Comparison of ENCODE assay signal across 8 cellular contexts in the genomic region with DNA sequence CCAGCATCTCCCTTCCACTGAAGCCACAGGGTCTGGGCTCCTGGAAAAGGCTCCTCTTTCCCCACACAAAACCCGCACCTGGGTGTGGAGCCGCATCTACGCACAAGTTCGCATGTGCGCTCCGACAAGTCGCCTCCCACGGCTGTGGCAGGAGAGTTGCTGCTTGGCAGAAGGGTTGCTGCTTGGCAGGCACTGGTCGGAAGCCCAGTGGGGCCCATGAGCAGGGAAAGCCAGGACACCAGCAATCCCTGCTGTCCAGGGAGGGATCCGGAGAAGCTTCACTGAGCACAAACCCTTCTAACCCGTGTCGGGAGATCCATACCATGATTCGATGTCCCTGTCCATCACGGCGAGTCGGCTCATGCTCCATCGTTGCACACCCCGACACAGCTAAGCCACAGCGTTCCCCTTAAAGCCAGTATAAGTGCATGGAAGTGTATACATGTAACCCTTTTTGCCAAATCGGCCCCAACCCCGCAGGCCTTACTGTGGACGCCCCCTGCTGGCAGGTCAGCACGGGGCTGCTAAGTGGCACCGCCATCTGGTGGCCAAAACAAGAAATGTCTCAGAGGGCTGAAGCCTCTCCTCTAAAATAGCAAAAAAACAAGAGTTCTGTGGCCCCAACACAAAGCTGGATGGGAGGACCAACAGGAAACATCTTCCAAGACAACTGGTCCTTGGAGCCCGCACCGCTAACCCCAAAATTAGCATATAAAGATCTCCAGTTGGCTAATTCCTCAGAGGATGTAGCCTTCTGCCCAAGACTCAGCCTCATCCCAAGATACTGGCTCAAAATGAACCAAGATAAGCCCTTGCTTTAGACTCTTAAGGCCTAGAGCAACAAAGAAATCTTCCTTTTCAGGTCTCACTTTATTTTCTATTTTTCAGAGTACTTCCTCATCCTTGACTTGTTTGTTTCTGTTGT. TPM values are rescaled to one million over a fixed set of nuclear protein-coding genes. Genes with fewer than 3 reads are reported as not detected.
DNase-seq lines count a peak whose midpoint lies in the region; ATAC-seq, FAIRE-seq and TF ChIP-seq lines count a peak whose summit lies in the region.

No MANE protein-coding gene starts in this region.

- H3K27me3 Mint-ChIP-seq in GM23338 (ENCODE audit: insufficient read depth, low read depth, poor library complexity): peaks cover 32% of the 10 kb centered on the region

- H3K27ac ChIP-seq in GM23338 (ENCODE audit: low read depth) (no peak overlapping the region), breast epithelium (no peak overlapping the region), kidney (ENCODE audit: low read depth in 2 of 2, low read length in 2 of 2) (no peak overlapping the region)

- no peak for TF ChIP-seq POLR2A in breast epithelium (IDR thresholded peaks at IDR 0.05)

- no peaks in the 10 kb centered on the region for H3K9me3 ChIP-seq in breast epithelium
- no peaks in the 10 kb centered on the region for H3K9me3 ChIP-seq in kidney (ENCODE audit: control insufficient read depth in 1 of 2, low read length in 2 of 2)

- H3K36me3 ChIP-seq in GM23338 (ENCODE audit: insufficient read depth) (no peaks in the 10 kb centered on the region), breast epithelium (no peaks in the 10 kb centered on the region), kidney (ENCODE audit: control insufficient read depth in 1 of 2, insufficient read depth in 2 of 2, low read length in 2 of 2) (no peaks in the 10 kb centered on the region)

- no peak overlapping the region for H3K4me3 Mint-ChIP-seq in GM23338

- H3K79me2 ChIP-seq in GM23338 (replicated peaks; ENCODE audit: insufficient read depth): no peaks in the 10 kb centered on the region

- DNase-seq in AML-193 (lab: John Stamatoyannopoulos, UW): peak; percentile 73 to 86
- peak; percentile 96 for DNase-seq in GM23338 (ENCODE audit: low spot score)
- DNase-seq in NCI-H345 (lab: John Stamatoyannopoulos, UW): peak; percentile 59
- DNase-seq in activated CD4-positive, CD25-positive, alpha-beta regulatory T cell treated with anti-CD3 and anti-CD28 coated beads, Interleukin-2, amount 50 U/mL, for 16 hours (ENCODE audit: low read depth, low spot score): peak; percentile 80
- peak; percentile 61 to 84 for DNase-seq in breast epithelium (ENCODE audit: low spot score in 2 of 2)
- DNase-seq in kidney: peak; percentile 88
- peak; percentile 85 to 91 for DNase-seq in stimulated activated CD4-positive, alpha-beta T cell treated with anti-CD3 and anti-CD28 coated beads, Interleukin-1b, Interleukin-23, amount 100 ng/mL, for 4 hours (ENCODE audit: low read depth in 2 of 2)

- ATAC-seq in GM23338 (peak; percentile 41), HG03432 (IDR thresholded peaks at IDR 0.05; ENCODE audit: unreplicated experiment) (no peak)

- no peaks in the 10 kb centered on the region for H3K9me3 Mint-ChIP-seq in GM23338

- peaks cover 36% of the 10 kb centered on the region for H3K4me1 Mint-ChIP-seq in GM23338

- peak; percentile 100 for TF ChIP-seq CTCF in GM23338 (conservative IDR thresholded peaks at IDR 0.05; ENCODE audit: low read depth in 2 of 2)
- TF ChIP-seq CTCF in breast epithelium (IDR thresholded peaks at IDR 0.05): peak; percentile 100
- peak; percentile 100 for TF ChIP-seq CTCF in kidney (IDR thresholded peaks at IDR 0.05; ENCODE audit: borderline replicate concordance, extremely low read depth, insufficient read depth)

- H3K9me2 ChIP-seq in GM23338 (ENCODE audit: insufficient read depth): no peaks in the 10 kb centered on the region

- H3K4me3 ChIP-seq in GM23338 (no peak overlapping the region), breast epithelium (no peak overlapping the region), kidney (ENCODE audit: low read length in 2 of 2) (no peak overlapping the region)

- no peaks in the 10 kb centered on the region; the same call in 2 of the 3 replicates for H3K36me3 Mint-ChIP-seq in GM23338 (ENCODE audit: low read depth)

- no peak overlapping the region for H3K4me2 ChIP-seq in GM23338

- peak overlapping the region in 1 of 2 donors; percentile 29 for H3K9ac ChIP-seq in kidney (ENCODE audit: low read length in 2 of 2)

- no peaks in the 10 kb centered on the region for H4K20me1 ChIP-seq in GM23338 (replicated peaks; ENCODE audit: insufficient read depth)

- H2AFZ ChIP-seq in GM23338: no peak overlapping the region

- peaks cover 14% of the 10 kb centered on the region for H3K4me1 ChIP-seq in GM23338 (ENCODE audit: insufficient read depth)
- no peaks in the 10 kb centered on the region for H3K4me1 ChIP-seq in breast epithelium
- peaks cover 0 to 2% of the 10 kb centered on the region in 2 donors for H3K4me1 ChIP-seq in kidney (ENCODE audit: control insufficient read depth in 1 of 2, insufficient read depth in 1 of 2, low read depth in 1 of 2, low read length in 2 of 2)

- intact Hi-C loops in breast epithelium (cut with DNase I; ENCODE audit: low total_unique reads): loop anchor here (5.0 to 10.0 kb wide), 2 partner anchors 37 to 230 kb away; partner anchors contain the start of gene PAK6
- intact Hi-C loops in kidney (cut with DNase I): loop anchor here (5.0 to 10.0 kb wide), 3 partner anchors 57 to 232 kb away; no protein-coding TSS in a partner anchor

- FAIRE-seq in kidney (lab: Jason Lieb, UNC): no peak

- H3F3A ChIP-seq in GM23338 (replicated peaks; ENCODE audit: low read depth): peaks cover 4% of the 10 kb centered on the region; the same call in 1 of the 2 replicates

- H3K27me3 ChIP-seq in GM23338 (ENCODE audit: insufficient read depth) (peaks cover 14% of the 10 kb centered on the region), breast epithelium (peaks cover 0 to 1% of the 10 kb centered on the region in 2 donors)

- no peak overlapping the region for H3K27ac Mint-ChIP-seq in GM23338

TF ChIP-seq in GM23338, 12 proteins besides CTCF, POLR2A, EP300 and RAD21:
- 0 out of 2 replicates have a peak, but pooled peaks have one; percentile 10 for TF ChIP-seq ZNF331 (CRISPR knock-in tag; IDR thresholded peaks at IDR 0.05; ENCODE audit: low read depth)
- TF ChIP-seq, protein P1, sequence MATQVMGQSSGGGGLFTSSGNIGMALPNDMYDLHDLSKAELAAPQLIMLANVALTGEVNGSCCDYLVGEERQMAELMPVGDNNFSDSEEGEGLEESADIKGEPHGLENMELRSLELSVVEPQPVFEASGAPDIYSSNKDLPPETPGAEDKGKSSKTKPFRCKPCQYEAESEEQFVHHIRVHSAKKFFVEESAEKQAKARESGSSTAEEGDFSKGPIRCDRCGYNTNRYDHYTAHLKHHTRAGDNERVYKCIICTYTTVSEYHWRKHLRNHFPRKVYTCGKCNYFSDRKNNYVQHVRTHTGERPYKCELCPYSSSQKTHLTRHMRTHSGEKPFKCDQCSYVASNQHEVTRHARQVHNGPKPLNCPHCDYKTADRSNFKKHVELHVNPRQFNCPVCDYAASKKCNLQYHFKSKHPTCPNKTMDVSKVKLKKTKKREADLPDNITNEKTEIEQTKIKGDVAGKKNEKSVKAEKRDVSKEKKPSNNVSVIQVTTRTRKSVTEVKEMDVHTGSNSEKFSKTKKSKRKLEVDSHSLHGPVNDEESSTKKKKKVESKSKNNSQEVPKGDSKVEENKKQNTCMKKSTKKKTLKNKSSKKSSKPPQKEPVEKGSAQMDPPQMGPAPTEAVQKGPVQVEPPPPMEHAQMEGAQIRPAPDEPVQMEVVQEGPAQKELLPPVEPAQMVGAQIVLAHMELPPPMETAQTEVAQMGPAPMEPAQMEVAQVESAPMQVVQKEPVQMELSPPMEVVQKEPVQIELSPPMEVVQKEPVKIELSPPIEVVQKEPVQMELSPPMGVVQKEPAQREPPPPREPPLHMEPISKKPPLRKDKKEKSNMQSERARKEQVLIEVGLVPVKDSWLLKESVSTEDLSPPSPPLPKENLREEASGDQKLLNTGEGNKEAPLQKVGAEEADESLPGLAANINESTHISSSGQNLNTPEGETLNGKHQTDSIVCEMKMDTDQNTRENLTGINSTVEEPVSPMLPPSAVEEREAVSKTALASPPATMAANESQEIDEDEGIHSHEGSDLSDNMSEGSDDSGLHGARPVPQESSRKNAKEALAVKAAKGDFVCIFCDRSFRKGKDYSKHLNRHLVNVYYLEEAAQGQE (IDR thresholded peaks at IDR 0.05; ENCODE audit: unreplicated experiment): no peak

RNA-seq across cellular contexts. Expression of gene ANKRD63, which starts 8.3 kb away (rescaled TPM):
- 0.59 and 0.74 TPM in 2 replicates for total RNA-seq in GM23338 (2014; rRNA removed; shearing (Covaris generic))
- polyA plus RNA-seq in GM23338 (2016; fragmentation: Nextera tagmentation; extraction: Ambion mirVana) (not detected in 2 replicates), kidney (ENCODE audit: insufficient read depth, low read depth, low replicate concordance) (not detected)
- total RNA-seq in breast epithelium (not detected), kidney (not detected)

RNA-seq across cellular contexts. Expression of gene PLCB2, which starts 33.1 kb away (rescaled TPM):
- 8.5 and 13.8 TPM in 2 replicates for total RNA-seq in GM23338 (2014; rRNA removed; shearing (Covaris generic))
- polyA plus RNA-seq in GM23338 (2016; fragmentation: Nextera tagmentation; extraction: Ambion mirVana) (7.5 and 9.5 TPM in 2 replicates), kidney (ENCODE audit: insufficient read depth, low read depth, low replicate concordance) (4.4 TPM)
- total RNA-seq in breast epithelium (10 to 100 TPM in 2 of 3 donors, 1 to 10 TPM in 1; 4.3 to 17.9 (median 13.6) TPM), kidney (37.2 TPM)

RNA-seq across cellular contexts. Expression of gene PAK6, which starts 35.7 kb away (rescaled TPM):
- total RNA-seq in GM23338 (2014; rRNA removed; shearing (Covaris generic)): 6.6 and 20.0 TPM in 2 replicates
- 2.4 and 2.9 TPM in 2 replicates for polyA plus RNA-seq in GM23338 (2016; fragmentation: Nextera tagmentation; extraction: Ambion mirVana)
- 10 to 100 TPM in 1 of 3 donors, 1 to 10 TPM in 1, under 1 TPM in 1; 0.80 to 11.0 (median 9.5) TPM for total RNA-seq in breast epithelium
- 11.9 TPM for total RNA-seq in kidney
- 8.1 TPM for polyA plus RNA-seq in kidney (ENCODE audit: insufficient read depth, low read depth, low replicate concordance)

RNA-seq across cellular contexts. Expression of gene INAFM2, which starts 48.9 kb away (rescaled TPM):
- total RNA-seq in GM23338 (2014; rRNA removed; shearing (Covaris generic)): 32.7 and 33.0 TPM in 2 replicates
- polyA plus RNA-seq in GM23338 (2016; fragmentation: Nextera tagmentation; extraction: Ambion mirVana) (18.1 and 20.0 TPM in 2 replicates), kidney (ENCODE audit: insufficient read depth, low read depth, low replicate concordance) (14.7 TPM)
- total RNA-seq in breast epithelium (10 to 100 TPM in 2 of 3 donors, 1 to 10 TPM in 1; 5.1 to 17.3 (median 12.5) TPM), kidney (21.6 TPM)
